13 cellular contexts compared by ENCODE assay signal in the genomic region with DNA sequence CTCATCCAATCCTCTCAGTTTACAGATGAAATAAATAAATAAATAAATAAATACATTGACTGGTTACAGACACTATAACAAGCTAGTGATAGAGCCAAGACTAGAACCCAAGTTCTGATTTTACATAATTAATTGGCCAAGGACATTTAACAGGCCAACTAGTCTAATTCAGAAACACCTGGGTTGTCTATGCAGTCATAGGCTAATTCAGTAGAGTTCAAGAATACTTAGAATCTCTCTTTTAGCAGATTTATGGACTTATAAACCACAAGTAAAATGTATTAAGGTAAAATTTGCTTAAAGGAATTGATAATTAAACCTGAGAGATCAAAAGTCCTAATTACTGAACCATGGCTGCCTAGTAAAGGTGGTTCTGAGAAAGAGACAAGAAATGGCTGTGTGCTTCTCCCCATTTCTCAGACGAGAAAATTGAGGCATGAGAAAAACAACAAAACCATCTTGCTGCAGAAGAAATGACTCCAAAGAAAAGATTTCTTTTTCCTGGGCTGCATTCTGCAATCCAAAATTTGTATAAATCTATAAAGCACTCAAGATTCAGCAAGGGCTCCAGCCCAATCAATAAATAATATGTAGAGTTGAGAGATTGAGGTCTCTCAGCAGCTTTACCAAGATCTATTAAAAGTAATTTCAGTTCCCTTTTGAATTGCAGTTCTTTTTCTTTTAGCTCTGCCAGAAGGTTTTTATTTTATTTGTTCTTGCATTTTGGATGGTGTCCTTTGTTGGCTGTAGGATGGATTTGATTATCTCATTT.
DNase-seq lines count a peak whose midpoint lies in the region; ATAC-seq lines count a peak whose summit lies in the region.
"Had no signal": no experiment of that assay in that cellular context is flagged by ENCODE, and none has a peak within 500 bp of the region (broad histone marks: within the 10 kb centered on the region; RNA-seq: fewer than 3 reads in every experiment).

No MANE protein-coding gene starts in this region.

- ATAC-seq in GM19025 (IDR thresholded peaks at IDR 0.05; ENCODE audit: low read depth, unreplicated experiment) (peak; percentile 64), GM21786 (IDR thresholded peaks at IDR 0.05; ENCODE audit: unreplicated experiment) (peak; percentile 77), HG03354 (IDR thresholded peaks at IDR 0.05; ENCODE audit: poor library complexity, severe bottlenecking, unreplicated experiment) (peak; percentile 68), GM21737 (IDR thresholded peaks at IDR 0.05; ENCODE audit: unreplicated experiment) (no peak)

- DNase-seq in central memory CD4-positive, alpha-beta T cell, result no peak
- DNase-seq in NCI-H1436 (lab: John Stamatoyannopoulos, UW), result no peak
- no peak for DNase-seq in amniotic stem cell (lab: John Stamatoyannopoulos, UW)
- DNase-seq: activated CD8-positive, alpha-beta memory T cell treated with anti-CD3 and anti-CD28 coated beads, Interleukin-2, amount 50 U/mL, for 4 hours; adrenal gland; foreskin melanocyte; H7; NCI-H1105 treated with DMSO at 0.1 percent for 48 hours; sigmoid colon had no signal
